8 cellular contexts compared by ENCODE assay signal in genomic region chr9:34612788-34613390, GRCh38. TPM values are rescaled to one million over a fixed set of nuclear protein-coding genes. Genes with fewer than 3 reads are reported as not detected.
DNase-seq lines count a peak whose midpoint lies in the region; ATAC-seq, FAIRE-seq and TF ChIP-seq lines count a peak whose summit lies in the region.

No MANE protein-coding gene starts in this region.

- peak overlapping the region; percentile 85 for H3K4me3 Mint-ChIP-seq in CD8-positive, alpha-beta T cell
- peak overlapping the region; percentile 88 to 95 for H3K4me3 Mint-ChIP-seq in H9
- H3K4me3 Mint-ChIP-seq in WTC11, result peak overlapping the region; percentile 82
- peak overlapping the region; percentile 88 for H3K4me3 Mint-ChIP-seq in central memory CD8-positive, alpha-beta T cell

- H3K23ac ChIP-seq in H9 (ENCODE audit: insufficient read length, low read depth, low read length), result no peak overlapping the region

- TF ChIP-seq CTCF in CD8-positive, alpha-beta T cell (IDR thresholded peaks at IDR 0.05), result peak; percentile 78
- TF ChIP-seq CTCF in H9 (conservative IDR thresholded peaks at IDR 0.05) (peak; percentile 92), WTC11 (IDR thresholded peaks at IDR 0.05) (peak; percentile 78), keratinocyte (optimal IDR thresholded peaks at IDR 0.05 in 1 of 3, IDR thresholded peaks at IDR 0.05 in 1 of 3, conservative IDR thresholded peaks at IDR 0.05 in 1 of 3; ENCODE audit: extremely low read depth in 1 of 3, insufficient read depth in 2 of 3, low read length in 3 of 3) (peak; percentile 85 to 91 (median 86)), spleen (IDR thresholded peaks at IDR 0.05 in 8 of 11, conservative IDR thresholded peaks at IDR 0.05 in 3 of 11) (peak; percentile 66 to 93 (median 86))

- POLR2A ChIA-PET in CD8-positive, alpha-beta T cell (lab: Charles Lee), result interaction anchor here (0.8 to 1.8 kb wide), 7 partner anchors 7 to 52 kb away, joined by 3 to 7 read pairs (median 6); partner anchors contain the start of genes ARID3C, DCTN3 and SIGMAR1
- POLR2A ChIA-PET in WTC11 (lab: Charles Lee), result interaction anchor here (1.0 kb wide), 1 partner anchor 25 kb away, joined by 3 read pairs; the partner anchor contains the start of gene SIGMAR1

- peak overlapping the region; percentile 88 for H3K4me3 ChIP-seq in CD8-positive, alpha-beta T cell (ENCODE audit: low read depth, low read length)
- peak overlapping the region; percentile 68 to 80 (median 73) for H3K4me3 ChIP-seq in keratinocyte (ENCODE audit: control insufficient read depth in 2 of 3, extremely low read depth in 1 of 3, insufficient read depth in 2 of 3, low read depth in 1 of 3, low read length in 3 of 3)
- peak overlapping the region; percentile 49 to 81 (median 56) for H3K4me3 ChIP-seq in spleen

- peaks cover 17% of the 10 kb centered on the region for H3K4me1 ChIP-seq in CD8-positive, alpha-beta T cell (ENCODE audit: insufficient read depth, low read length)
- H3K4me1 ChIP-seq in H9 (ENCODE audit: insufficient read depth, low read length) (no peaks in the 10 kb centered on the region; the same call in 1 of the 2 replicates), keratinocyte (ENCODE audit: control insufficient read depth, extremely low read depth, insufficient read depth, low read length) (peaks cover 20% of the 10 kb centered on the region), spleen (peaks cover 3 to 34% (median 26%) of the 10 kb centered on the region in 6 donors)

- no peak overlapping the region for H3K4ac ChIP-seq in H9 (ENCODE audit: low read depth, low read length)

- H3K79me2 ChIP-seq in H9 (ENCODE audit: insufficient read depth, low read length) (no peaks in the 10 kb centered on the region), keratinocyte (ENCODE audit: control insufficient read depth, insufficient read depth, low read length) (peaks cover 13% of the 10 kb centered on the region)

- H3K27me3 Mint-ChIP-seq in CD8-positive, alpha-beta T cell (ENCODE audit: low read depth), result no peaks in the 10 kb centered on the region
- H3K27me3 Mint-ChIP-seq in H9 (ENCODE audit: low read depth), result peaks cover 2% of the 10 kb centered on the region
- peaks cover 11% of the 10 kb centered on the region for H3K27me3 Mint-ChIP-seq in WTC11 (ENCODE audit: low read depth)
- no peaks in the 10 kb centered on the region for H3K27me3 Mint-ChIP-seq in central memory CD8-positive, alpha-beta T cell

- peaks cover 41% of the 10 kb centered on the region for H3K36me3 Mint-ChIP-seq in CD8-positive, alpha-beta T cell
- H3K36me3 Mint-ChIP-seq in H9 (ENCODE audit: insufficient read depth in 1 of 3, low read depth in 3 of 3) (0 out of 7 replicates have a peak, but pooled peaks cover 0 to 1% (median 0%) of the 10 kb centered on the region in 3 experiments), WTC11 (no peaks in the 10 kb centered on the region)
- H3K36me3 Mint-ChIP-seq in central memory CD8-positive, alpha-beta T cell (ENCODE audit: insufficient read depth), result peaks cover 19% of the 10 kb centered on the region

- H3K36me3 ChIP-seq in CD8-positive, alpha-beta T cell (ENCODE audit: insufficient read depth, low read length), result peaks cover 6% of the 10 kb centered on the region
- peaks cover 20 to 29% of the 10 kb centered on the region in 2 experiments for H3K36me3 ChIP-seq in keratinocyte (ENCODE audit: control insufficient read depth in 2 of 2, extremely low read depth in 1 of 2, insufficient read depth in 2 of 2, low read length in 2 of 2)
- H3K36me3 ChIP-seq in spleen, result peaks cover 3 to 46% (median 38%) of the 10 kb centered on the region in 6 donors

- peaks cover 3% of the 10 kb centered on the region for H3K9me1 ChIP-seq in keratinocyte (ENCODE audit: control insufficient read depth, extremely low read depth, insufficient read depth, low read length)

- H4K20me1 ChIP-seq in H9 (ENCODE audit: control insufficient read depth, insufficient read depth, insufficient read length), result no peaks in the 10 kb centered on the region
- no peaks in the 10 kb centered on the region for H4K20me1 ChIP-seq in keratinocyte (ENCODE audit: control insufficient read depth, extremely low read depth, insufficient read depth, low read length)

- H3K18ac ChIP-seq in H9 (ENCODE audit: insufficient read length, low read depth, low read length), result peak overlapping the region; percentile 48

- no peak overlapping the region for H3K14ac ChIP-seq in H9 (ENCODE audit: insufficient read depth, low read length)

- peak overlapping the region; percentile 86 for H3K4me2 ChIP-seq in H9 (ENCODE audit: insufficient read depth, insufficient read length, low read length)
- H3K4me2 ChIP-seq in keratinocyte (ENCODE audit: control insufficient read depth, extremely low read depth, insufficient read depth, low read depth, low read length), result peak overlapping the region; percentile 97

- H2BK20ac ChIP-seq in H9 (ENCODE audit: low read depth, low read length, poor library complexity, severe bottlenecking), result no peak overlapping the region

- peak; percentile 31 to 79 (median 63) for DNase-seq in CD8-positive, alpha-beta T cell
- DNase-seq in H9, result peak; percentile 86
- peak; percentile 47 for DNase-seq in NCI-H2171 treated with DMSO at 0.1 percent for 48 hours (lab: John Stamatoyannopoulos, UW)
- DNase-seq in WTC11 (ENCODE audit: low spot score), result peak; percentile 85
- DNase-seq in central memory CD8-positive, alpha-beta T cell (ENCODE audit: low spot score in 2 of 2), result peak; percentile 42 to 43
- no peak for DNase-seq in keratinocyte (ENCODE audit: low read depth, low spot score)
- peak; percentile 88 for DNase-seq in spleen

- H3K23me2 ChIP-seq in H9 (ENCODE audit: insufficient read length, low read depth, low read length, poor library complexity, severe bottlenecking), result peaks cover 14% of the 10 kb centered on the region

- dilution Hi-C loops in keratinocyte (cut with MboI; ENCODE audit: extremely low pct_ligation_motif_present, low sequenced_read_pairs), result no loop called here

- no peak overlapping the region for H2BK15ac ChIP-seq in H9 (ENCODE audit: low read depth, low read length)

- no peak overlapping the region for H2BK120ac ChIP-seq in H9 (ENCODE audit: low read depth, low read length, poor library complexity, severe bottlenecking)

- FAIRE-seq in keratinocyte (lab: Jason Lieb, UNC), result peak; percentile 81

- H3T11ph ChIP-seq in H9 (ENCODE audit: low read length), result no peak overlapping the region

- peak overlapping the region; percentile 77 for H3K27ac ChIP-seq in CD8-positive, alpha-beta T cell (ENCODE audit: low read depth, low read length)
- H3K27ac ChIP-seq in H9 (ENCODE audit: insufficient read length, low read depth, low read length) (no peak overlapping the region), keratinocyte (ENCODE audit: control insufficient read depth, insufficient read depth, low read length) (peak overlapping the region; percentile 85), spleen (peak overlapping the region in 7 of 8 donors; percentile 82 to 90 (median 89))

- H3K27ac Mint-ChIP-seq in CD8-positive, alpha-beta T cell, result peak overlapping the region; percentile 91
- peak overlapping the region in 1 of 3 experiments; percentile 61; a peak in 2 of 7 replicates for H3K27ac Mint-ChIP-seq in H9
- H3K27ac Mint-ChIP-seq in WTC11, result peak overlapping the region; percentile 43
- H3K27ac Mint-ChIP-seq in central memory CD8-positive, alpha-beta T cell (ENCODE audit: low read depth), result peak overlapping the region; percentile 91

- no peak for TF ChIP-seq POLR2A in spleen (IDR thresholded peaks at IDR 0.05)

- no peaks in the 10 kb centered on the region for H3K27me3 ChIP-seq in CD8-positive, alpha-beta T cell (ENCODE audit: insufficient read depth, low read length)
- H3K27me3 ChIP-seq in H9 (ENCODE audit: insufficient read depth, low read length) (no peaks in the 10 kb centered on the region), keratinocyte (ENCODE audit: control insufficient read depth, extremely low read depth, insufficient read depth, low read length) (no peaks in the 10 kb centered on the region), spleen (replicated peaks in 1 of 7) (no peaks in the 10 kb centered on the region)

- no peak overlapping the region for H2BK5ac ChIP-seq in H9 (ENCODE audit: insufficient read length, low read length)

- CTCF ChIA-PET in CD8-positive, alpha-beta T cell (lab: Charles Lee), result interaction anchor here (0.9 to 9.3 kb wide), 14 partner anchors 8 to 235 kb away, joined by 3 to 230 read pairs (median 6); partner anchors contain the start of genes ARID3C, DCTN3 and SIGMAR1
- CTCF ChIA-PET in WTC11 (lab: Charles Lee), result interaction anchor here (0.5 to 3.6 kb wide), 25 partner anchors 8 to 1552 kb away, joined by 3 to 26 read pairs (median 5); partner anchors contain the start of genes ARID3C, DCTN3, GALT and IL11RA

- no peaks in the 10 kb centered on the region for H3K9me3 Mint-ChIP-seq in CD8-positive, alpha-beta T cell
- H3K9me3 Mint-ChIP-seq in H9 (no peaks in the 10 kb centered on the region), WTC11 (no peaks in the 10 kb centered on the region)
- no peaks in the 10 kb centered on the region for H3K9me3 Mint-ChIP-seq in central memory CD8-positive, alpha-beta T cell

- ATAC-seq in CD8-positive, alpha-beta T cell, result peak; percentile 24
- ATAC-seq in WTC11, result peak; percentile 63
- ATAC-seq in central memory CD8-positive, alpha-beta T cell (replicated peaks; ENCODE audit: extremely low read depth, poor library complexity, severe bottlenecking), result peak; percentile 44
- ATAC-seq in HG03521 (IDR thresholded peaks at IDR 0.05; ENCODE audit: unreplicated experiment), result no peak

- H2BK12ac ChIP-seq in H9 (ENCODE audit: insufficient read length, low read depth, low read length), result no peak overlapping the region

- H3K79me1 ChIP-seq in H9 (ENCODE audit: insufficient read depth, low read depth, low read length, poor library complexity, severe bottlenecking), result no peaks in the 10 kb centered on the region

- no peak overlapping the region for H3K56ac ChIP-seq in H9 (ENCODE audit: insufficient read length, low read depth, low read length)

- H2AFZ ChIP-seq in H9 (ENCODE audit: low read length) (no peak overlapping the region), keratinocyte (ENCODE audit: control insufficient read depth, low read length) (peak overlapping the region; percentile 46)

- intact Hi-C loops in CD8-positive, alpha-beta T cell (cut with DNase I, micrococcal nuclease), result loop anchor here (1.0 to 5.0 kb wide), 13 partner anchors 7 to 1959 kb away; partner anchors contain the start of genes DCTN3 (in 2 of the 2), DNAI1 (in 2 of the 2), FAM219A (in 2 of the 2) and GALT (in 1 of the 2)
- intact Hi-C loops in spleen (cut with DNase I; ENCODE audit: low total_unique reads), result loop anchor here (5.0 kb wide), 1 partner anchor 156 kb away; the partner anchor contains the start of genes DNAI1 and FAM219A

- H4K91ac ChIP-seq in H9 (ENCODE audit: insufficient read length, low read depth, low read length), result no peak overlapping the region

- peaks cover 23% of the 10 kb centered on the region for H3K4me1 Mint-ChIP-seq in CD8-positive, alpha-beta T cell (ENCODE audit: low read depth)
- H3K4me1 Mint-ChIP-seq in H9 (peaks cover 7 to 20% of the 10 kb centered on the region in 2 experiments), WTC11 (peaks cover 20% of the 10 kb centered on the region)
- peaks cover 31% of the 10 kb centered on the region for H3K4me1 Mint-ChIP-seq in central memory CD8-positive, alpha-beta T cell

- no peaks in the 10 kb centered on the region for H3K9me3 ChIP-seq in CD8-positive, alpha-beta T cell (ENCODE audit: low read length)
- H3K9me3 ChIP-seq in H9 (ENCODE audit: control insufficient read depth, low read depth, low read length), result no peaks in the 10 kb centered on the region
- H3K9me3 ChIP-seq in keratinocyte (ENCODE audit: control insufficient read depth, low read depth, low read length), result no peaks in the 10 kb centered on the region
- no peaks in the 10 kb centered on the region for H3K9me3 ChIP-seq in spleen

- no CpG with 5 or more reads among the region's 15 CpGs for WGBS in H9 (ENCODE audit: extremely low coverage, insufficient read length, low lambda C conversion rate)
- 1 to 2% (median 2%) methylated on average over 15 of the region's 15 CpGs for WGBS in spleen, 5 donors

- H2AK5ac ChIP-seq in H9 (ENCODE audit: insufficient read length, low read length), result no peak overlapping the region

- H3K9ac ChIP-seq in H9 (ENCODE audit: extremely low read depth, insufficient read length, low read length) (peak overlapping the region; percentile 30), keratinocyte (ENCODE audit: control insufficient read depth, extremely low read depth, insufficient read depth, low read length) (peak overlapping the region; percentile 96)

- no peak overlapping the region for H4K5ac ChIP-seq in H9 (ENCODE audit: insufficient read length, low read depth, low read length)

- H4K8ac ChIP-seq in H9 (replicated peaks; ENCODE audit: insufficient read length, low read depth, low read length), result no peak overlapping the region

RNA-seq across cellular contexts. Expression of gene RPP25L, which starts 1.0 kb away (rescaled TPM):
- total RNA-seq in CD8-positive, alpha-beta T cell, result 1 to 10 TPM; 4.4 to 5.1 TPM
- total RNA-seq in H9 (2021) (16.4 and 17.2 TPM in 2 replicates), WTC11 (2021) (24.5 to 35.9 TPM (median 31.4 TPM) in 3 replicates), spleen (10 to 100 TPM; 16.8 to 36.1 (median 21.5) TPM)
- polyA plus RNA-seq in keratinocyte (21.9 to 37.0 TPM (median 23.4 TPM) in 3 replicates), spleen (10 to 100 TPM; 32.5 to 54.1 (median 46.7) TPM)
- 11.6 TPM for polyA plus RNA-seq in keratinocyte (2011; ENCODE audit: low read depth)
- 18.1 and 29.3 TPM in 2 replicates for polyA plus RNA-seq in keratinocyte (2011; cell fraction: cytosol; rRNA removed)
- polyA plus RNA-seq in keratinocyte (2011; cell fraction: nucleus; rRNA removed), result 16.7 and 21.0 TPM in 2 replicates
- polyA plus RNA-seq in keratinocyte (2012; ENCODE audit: low replicate concordance), result 19.6 and 22.4 TPM in 2 replicates
- 6.8 to 13.4 TPM (median 10.4 TPM) in 3 replicates for polyA minus RNA-seq in keratinocyte
- polyA minus RNA-seq in keratinocyte (2011; cell fraction: cytosol; rRNA and poly(A)+ RNA removed), result 21.9 TPM
- 6.3 and 8.3 TPM in 2 replicates for polyA minus RNA-seq in keratinocyte (2011; cell fraction: nucleus; rRNA and poly(A)+ RNA removed)

RNA-seq across cellular contexts. Expression of gene DCTN3, which starts 7.4 kb away (rescaled TPM):
- 10 to 100 TPM; 82.8 to 85.3 TPM for total RNA-seq in CD8-positive, alpha-beta T cell
- 35.2 and 40.0 TPM in 2 replicates for total RNA-seq in H9 (2021)
- total RNA-seq in WTC11 (2021), result 23.8 to 28.7 TPM (median 27.5 TPM) in 3 replicates
- polyA plus RNA-seq in keratinocyte, result 71.0 to 129 TPM (median 106 TPM) in 3 replicates
- polyA plus RNA-seq in keratinocyte (2011; ENCODE audit: low read depth), result 13.1 TPM
- 97.7 and 102 TPM in 2 replicates for polyA plus RNA-seq in keratinocyte (2011; cell fraction: cytosol; rRNA removed)
- polyA plus RNA-seq in keratinocyte (2011; cell fraction: nucleus; rRNA removed), result 71.2 and 72.3 TPM in 2 replicates
- 101 and 106 TPM in 2 replicates for polyA plus RNA-seq in keratinocyte (2012; ENCODE audit: low replicate concordance)
- polyA minus RNA-seq in keratinocyte, result 50.8 to 68.0 TPM (median 51.7 TPM) in 3 replicates
- polyA minus RNA-seq in keratinocyte (2011; cell fraction: cytosol; rRNA and poly(A)+ RNA removed), result 43.0 TPM
- 13.6 TPM in 2 replicates for polyA minus RNA-seq in keratinocyte (2011; cell fraction: nucleus; rRNA and poly(A)+ RNA removed)
- 10 to 100 TPM; 43.8 to 64.1 (median 52.1) TPM for total RNA-seq in spleen
- 10 to 100 TPM; 59.3 to 79.8 (median 75.9) TPM for polyA plus RNA-seq in spleen

RNA-seq across cellular contexts. Expression of gene ARID3C, which starts 16.0 kb away (rescaled TPM):
- not detected for total RNA-seq in CD8-positive, alpha-beta T cell
- total RNA-seq in H9 (2021) (not detected in 2 replicates), WTC11 (2021) (0.14 to 0.23 TPM (median 0.15 TPM) in 3 replicates), spleen (not detected)
- polyA plus RNA-seq in keratinocyte (0.03 to 0.05 TPM in 2 of 3 replicates, not detected in the other), spleen (not detected)
- polyA plus RNA-seq in keratinocyte (2011; ENCODE audit: low read depth), result 0.37 TPM
- polyA plus RNA-seq in keratinocyte (2011; cell fraction: cytosol; rRNA removed), result not detected in 2 replicates
- polyA plus RNA-seq in keratinocyte (2011; cell fraction: nucleus; rRNA removed), result 0.16 TPM in 1 of 2 replicates, not detected in the other
- 0.23 TPM in 1 of 2 replicates, not detected in the other for polyA plus RNA-seq in keratinocyte (2012; ENCODE audit: low replicate concordance)
- polyA minus RNA-seq in keratinocyte, result not detected in 3 replicates
- polyA minus RNA-seq in keratinocyte (2011; cell fraction: cytosol; rRNA and poly(A)+ RNA removed), result not detected
- not detected in 2 replicates for polyA minus RNA-seq in keratinocyte (2011; cell fraction: nucleus; rRNA and poly(A)+ RNA removed)

RNA-seq across cellular contexts. Expression of gene CNTFR, which starts 23.4 kb away (rescaled TPM):
- not detected for total RNA-seq in CD8-positive, alpha-beta T cell
- 0.55 and 1.3 TPM in 2 replicates for total RNA-seq in H9 (2021)
- 8.7 to 18.0 TPM (median 9.9 TPM) in 3 replicates for total RNA-seq in WTC11 (2021)
- 0.42 to 1.5 TPM (median 0.66 TPM) in 3 replicates for polyA plus RNA-seq in keratinocyte
- not detected for polyA plus RNA-seq in keratinocyte (2011; ENCODE audit: low read depth)
- 0.60 and 2.1 TPM in 2 replicates for polyA plus RNA-seq in keratinocyte (2011; cell fraction: cytosol; rRNA removed)
- polyA plus RNA-seq in keratinocyte (2011; cell fraction: nucleus; rRNA removed), result 1.9 and 4.1 TPM in 2 replicates
- polyA plus RNA-seq in keratinocyte (2012; ENCODE audit: low replicate concordance), result 1.8 TPM in 1 of 2 replicates, not detected in the other
- polyA minus RNA-seq in keratinocyte, result 0.76 to 2.2 TPM (median 1.0 TPM) in 3 replicates
- polyA minus RNA-seq in keratinocyte (2011; cell fraction: cytosol; rRNA and poly(A)+ RNA removed), result not detected
- polyA minus RNA-seq in keratinocyte (2011; cell fraction: nucleus; rRNA and poly(A)+ RNA removed), result 1.7 TPM in 2 replicates
- total RNA-seq in spleen, result 10 to 100 TPM in 5 of 7 donors, 1 to 10 TPM in 2; 6.6 to 46.8 (median 26.3) TPM
- polyA plus RNA-seq in spleen, result 1 to 10 TPM; 2.8 to 7.7 (median 3.1) TPM

RNA-seq across cellular contexts. Expression of gene SIGMAR1, which starts 24.7 kb away (rescaled TPM):
- total RNA-seq in CD8-positive, alpha-beta T cell, result 1 to 10 TPM; 8.5 to 9.6 TPM
- total RNA-seq in H9 (2021), result 68.2 and 68.3 TPM in 2 replicates
- 108 to 116 TPM (median 109 TPM) in 3 replicates for total RNA-seq in WTC11 (2021)
- 60.1 to 110 TPM (median 74.9 TPM) in 3 replicates for polyA plus RNA-seq in keratinocyte
- polyA plus RNA-seq in keratinocyte (2011; ENCODE audit: low read depth), result 11.0 TPM
- 103 and 134 TPM in 2 replicates for polyA plus RNA-seq in keratinocyte (2011; cell fraction: cytosol; rRNA removed)
- 83.6 and 107 TPM in 2 replicates for polyA plus RNA-seq in keratinocyte (2011; cell fraction: nucleus; rRNA removed)
- 76.0 and 140 TPM in 2 replicates for polyA plus RNA-seq in keratinocyte (2012; ENCODE audit: low replicate concordance)
- polyA minus RNA-seq in keratinocyte, result 49.1 to 180 TPM (median 68.5 TPM) in 3 replicates
- 83.6 TPM for polyA minus RNA-seq in keratinocyte (2011; cell fraction: cytosol; rRNA and poly(A)+ RNA removed)
- polyA minus RNA-seq in keratinocyte (2011; cell fraction: nucleus; rRNA and poly(A)+ RNA removed), result 42.2 and 45.8 TPM in 2 replicates
- total RNA-seq in spleen, result 10 to 100 TPM; 24.1 to 39.7 (median 28.4) TPM
- polyA plus RNA-seq in spleen, result 10 to 100 TPM; 19.4 to 31.1 (median 24.4) TPM
